13 cellular contexts compared by ENCODE assay signal in genomic region chr14:101074124-101075024, GRCh38.
DNase-seq lines count a peak whose midpoint lies in the region; ATAC-seq and TF ChIP-seq lines count a peak whose summit lies in the region.
"Had no signal": no experiment of that assay in that cellular context is flagged by ENCODE, and none has a peak within 500 bp of the region (broad histone marks: within the 10 kb centered on the region; RNA-seq: fewer than 3 reads in every experiment).

No MANE protein-coding gene starts in this region.

- H3K9me3 Mint-ChIP-seq in activated CD8-positive, alpha-beta memory T cell treated with anti-CD3 and anti-CD28 coated beads, Interleukin-2, amount 10 ng/mL, durations not matched to agents 7 days and 5 days (ENCODE audit: low read depth) = no peaks in the 10 kb centered on the region

- TF ChIP-seq POLR2A in spleen (IDR thresholded peaks at IDR 0.05) = no peak

- H3K9me3 ChIP-seq in Panc1 (ENCODE audit: control insufficient read depth, insufficient read depth, low read depth, low read length) (no peaks in the 10 kb centered on the region), spleen (no peaks in the 10 kb centered on the region)
- H3K9me3 ChIP-seq: right lobe of liver had no signal

- BruUV-seq in Panc1 (replicated peaks; lab: Mats Ljungman, UMichigan) = no TSS peak

- H3K4me3 ChIP-seq in Panc1 (ENCODE audit: low read depth in 2 of 2, low read length in 2 of 2) = no peak overlapping the region
- H3K4me3 ChIP-seq in spleen = no peak overlapping the region
- H3K4me3 ChIP-seq: right lobe of liver had no signal

- in situ Hi-C loops in Panc1 (cut with HindIII; ENCODE audit: low pct_unique_long_range_greater_than_20kb, low sequenced_read_pairs) = no loop called here

- peak; percentile 16 for DNase-seq in activated CD8-positive, alpha-beta memory T cell treated with anti-CD3 and anti-CD28 coated beads, Interleukin-2, amount 10 ng/mL, durations not matched to agents 7 days and 5 days
- DNase-seq in activated CD8-positive, alpha-beta memory T cell treated with anti-CD3 and anti-CD28 coated beads, Interleukin-2, amount 50 U/mL, for 48 hours = no peak
- no peak for DNase-seq in Panc1 (ENCODE audit: low read depth, low spot score)
- peak; percentile 48 for DNase-seq in islet precursor cell
- DNase-seq in spleen = peak; percentile 65
- no peak for DNase-seq in hepatic stellate cell (ENCODE audit: low spot score)
- DNase-seq: GOT3; NCI-H187; stimulated activated CD4-positive, alpha-beta T cell treated with anti-CD3 and anti-CD28 coated beads, Interleukin-2, amount 100 ng/mL, for 24 hours had no signal

- no peak overlapping the region for H3K27ac Mint-ChIP-seq in activated CD8-positive, alpha-beta memory T cell treated with anti-CD3 and anti-CD28 coated beads, Interleukin-2, amount 10 ng/mL, durations not matched to agents 7 days and 5 days

- H3K4me3 Mint-ChIP-seq in activated CD8-positive, alpha-beta memory T cell treated with anti-CD3 and anti-CD28 coated beads, Interleukin-2, amount 10 ng/mL, durations not matched to agents 7 days and 5 days = no peak overlapping the region

- POLR2A ChIA-PET in Panc1 (lab: Charles Lee) = no interaction called here

- H3K27me3 Mint-ChIP-seq in activated CD8-positive, alpha-beta memory T cell treated with anti-CD3 and anti-CD28 coated beads, Interleukin-2, amount 10 ng/mL, durations not matched to agents 7 days and 5 days = peaks cover 29% of the 10 kb centered on the region

- peaks cover 35% of the 10 kb centered on the region for H3K4me1 ChIP-seq in Panc1 (ENCODE audit: control insufficient read depth, insufficient read depth, low read length)
- H3K4me1 ChIP-seq in spleen = peaks cover 4 to 32% (median 21%) of the 10 kb centered on the region in 6 donors
- H3K4me1 ChIP-seq: right lobe of liver had no signal

- H3K36me3 ChIP-seq in Panc1 (ENCODE audit: control insufficient read depth, insufficient read depth, low read length) (no peaks in the 10 kb centered on the region), spleen (no peaks in the 10 kb centered on the region)
- H3K36me3 ChIP-seq: right lobe of liver had no signal

- H3K4me1 Mint-ChIP-seq in activated CD8-positive, alpha-beta memory T cell treated with anti-CD3 and anti-CD28 coated beads, Interleukin-2, amount 10 ng/mL, durations not matched to agents 7 days and 5 days = no peaks in the 10 kb centered on the region

- H3K36me3 Mint-ChIP-seq in activated CD8-positive, alpha-beta memory T cell treated with anti-CD3 and anti-CD28 coated beads, Interleukin-2, amount 10 ng/mL, durations not matched to agents 7 days and 5 days = no peaks in the 10 kb centered on the region

- peak overlapping the region; percentile 86 for H3K27ac ChIP-seq in Panc1 (ENCODE audit: low read length)
- no peak overlapping the region for H3K27ac ChIP-seq in spleen
- H3K27ac ChIP-seq: epithelial cell of prostate, right lobe of liver had no signal

- no peak for TF ChIP-seq CTCF in Panc1 (IDR thresholded peaks at IDR 0.05)
- no peak for TF ChIP-seq CTCF in spleen (IDR thresholded peaks at IDR 0.05 in 8 of 11, conservative IDR thresholded peaks at IDR 0.05 in 3 of 11)

- intact Hi-C loops in Panc1 (cut with micrococcal nuclease; ENCODE audit: unreplicated experiment) = loop anchor here (10.0 kb wide), 1 partner anchor 160 kb away; no protein-coding TSS in a partner anchor
- intact Hi-C loops in spleen (cut with DNase I; ENCODE audit: low total_unique reads) = no loop called here

- ATAC-seq in activated CD8-positive, alpha-beta memory T cell treated with anti-CD3 and anti-CD28 coated beads, Interleukin-2, amount 10 ng/mL, durations not matched to agents 7 days and 5 days = no peak
- ATAC-seq in Panc1 (no peak), GM18519 (IDR thresholded peaks at IDR 0.05; ENCODE audit: low FRiP score, unreplicated experiment) (no peak), HG03039 (IDR thresholded peaks at IDR 0.05; ENCODE audit: unreplicated experiment) (no peak)
- ATAC-seq: right lobe of liver had no signal

- H3K27me3 ChIP-seq in Panc1 (ENCODE audit: control insufficient read depth, insufficient read depth, low read length) (no peaks in the 10 kb centered on the region), spleen (replicated peaks in 1 of 7) (peaks cover 0 to 88% (median 20%) of the 10 kb centered on the region in 7 donors)

- WGBS in spleen, 5 donors = 79 to 85% (median 83%) methylated on average over 12 to 14 of the region's 14 CpGs

- CTCF ChIA-PET in activated CD8-positive, alpha-beta memory T cell treated with anti-CD3 and anti-CD28 coated beads, Interleukin-2, amount 10 ng/mL, durations not matched to agents 7 days and 5 days (lab: Charles Lee) = no interaction called here
- CTCF ChIA-PET in Panc1 (lab: Charles Lee) = interaction anchor here (0.9 to 1.0 kb wide), 2 partner anchors 161 to 485 kb away, joined by 5 read pairs; no protein-coding TSS in a partner anchor

Comparison
In these comparisons a context has a peak if more than half of its experiments do, and no peak if none do; other contexts are left out.
1. DNase-seq: peak in activated CD8-positive, alpha-beta memory T cell treated with anti-CD3 and anti-CD28 coated beads, Interleukin-2, amount 10 ng/mL, durations not matched to agents 7 days and 5 days (single experiment), islet precursor cell (single experiment) and spleen (single experiment); none in activated CD8-positive, alpha-beta memory T cell treated with anti-CD3 and anti-CD28 coated beads, Interleukin-2, amount 50 U/mL, for 48 hours (single experiment), Panc1 (single experiment) and hepatic stellate cell (single experiment).